In genomic region chr1:24285231-24285630, GRCh38 we compare ENCODE assay signal across 1 cellular context.
TF ChIP-seq lines count a peak whose summit lies in the region.

No MANE protein-coding gene starts in this region.

TF ChIP-seq in GM23338, 12 proteins besides CTCF, POLR2A, EP300 and RAD21 (continued from another document):
- TF ChIP-seq REST (IDR thresholded peaks at IDR 0.05; ENCODE audit: unreplicated experiment) = no peak
TF ChIP-seq in GM23338: peak in this region for 0.
